Comparison of ENCODE assay signal across 19 cellular contexts in genomic region chr13:62631614-62632013, GRCh38.
DNase-seq lines count a peak whose midpoint lies in the region; ATAC-seq, FAIRE-seq and TF ChIP-seq lines count a peak whose summit lies in the region.
"Had no signal": no experiment of that assay in that cellular context is flagged by ENCODE, and none has a peak within 500 bp of the region (broad histone marks: within the 10 kb centered on the region; RNA-seq: fewer than 3 reads in every experiment).

No MANE protein-coding gene starts in this region.

- no peaks in the 10 kb centered on the region for H3K27me3 Mint-ChIP-seq in effector memory CD8-positive, alpha-beta T cell
- no peaks in the 10 kb centered on the region for H3K27me3 Mint-ChIP-seq in T-helper 2 cell treated with Interferon-gamma antibody and Interleukin-4, amounts not matched to agents 5 μg/mL and 100 μg/mL, for 36 hours (ENCODE audit: low read depth)
- H3K27me3 Mint-ChIP-seq: CD4-positive, alpha-beta memory T cell had no signal

- 12 to 37% methylated on average over 2 of the region's 2 CpGs for WGBS in body of pancreas, 2 donors
- 85% methylated on average over 2 of the region's 2 CpGs for WGBS in SK-N-SH (ENCODE audit: low lambda C conversion rate)

- H3K27ac ChIP-seq in body of pancreas (peak overlapping the region in 1 of 4 donors; percentile 19), SK-N-SH (ENCODE audit: low read depth in 2 of 2, low read length in 1 of 2) (no peak overlapping the region)

- TF ChIP-seq EP300 in SK-N-SH (IDR thresholded peaks at IDR 0.05; ENCODE audit: borderline replicate concordance in 1 of 2, low read depth in 1 of 2, low read length in 1 of 2) = no peak

- H3K4me3 ChIP-seq in body of pancreas (no peak overlapping the region), SK-N-SH (ENCODE audit: low read depth in 2 of 2, low read length in 1 of 2) (no peak overlapping the region)
- H3K4me3 ChIP-seq: HAP-1 had no signal

- no peak overlapping the region for H2AFZ ChIP-seq in SK-N-SH (ENCODE audit: low read depth)

- H3K36me3 Mint-ChIP-seq in effector memory CD8-positive, alpha-beta T cell (ENCODE audit: insufficient read depth) = no peaks in the 10 kb centered on the region
- H3K36me3 Mint-ChIP-seq in T-helper 2 cell treated with Interferon-gamma antibody and Interleukin-4, amounts not matched to agents 5 μg/mL and 100 μg/mL, for 36 hours (ENCODE audit: low read depth) = no peaks in the 10 kb centered on the region
- H3K36me3 Mint-ChIP-seq: CD4-positive, alpha-beta memory T cell had no signal

- CTCF ChIA-PET in SK-N-SH (lab: Yijun Ruan, JAX) = interaction anchor here (0.7 kb wide), 1 partner anchor 1914 kb away, joined by 3 read pairs; no protein-coding TSS in a partner anchor

- no peaks in the 10 kb centered on the region for H3K36me3 ChIP-seq in body of pancreas (replicated peaks in 1 of 2; ENCODE audit: insufficient read depth in 1 of 2, low read depth in 2 of 2)
- no peaks in the 10 kb centered on the region for H3K36me3 ChIP-seq in SK-N-SH (replicated peaks in 1 of 2; ENCODE audit: control insufficient read depth in 1 of 2, insufficient read depth in 2 of 2, low read length in 1 of 2)
- H3K36me3 ChIP-seq: HAP-1 had no signal

- H3K4me1 ChIP-seq in body of pancreas = peaks cover 30% of the 10 kb centered on the region
- no peaks in the 10 kb centered on the region for H3K4me1 ChIP-seq in SK-N-SH (ENCODE audit: control insufficient read depth in 1 of 2, insufficient read depth in 2 of 2, low read depth in 1 of 2, low read length in 1 of 2)
- H3K4me1 ChIP-seq: HAP-1 had no signal

- H3K27ac Mint-ChIP-seq in effector memory CD8-positive, alpha-beta T cell = no peak overlapping the region
- H3K27ac Mint-ChIP-seq in T-helper 2 cell treated with Interferon-gamma antibody and Interleukin-4, amounts not matched to agents 5 μg/mL and 100 μg/mL, for 36 hours = no peak overlapping the region
- H3K27ac Mint-ChIP-seq: CD4-positive, alpha-beta memory T cell; HFFc6 had no signal

- H3K9ac ChIP-seq in SK-N-SH = no peak overlapping the region

- no peaks in the 10 kb centered on the region for H3K9me2 ChIP-seq in SK-N-SH

- H3K79me2 ChIP-seq in SK-N-SH (ENCODE audit: insufficient read depth) = no peaks in the 10 kb centered on the region

- TF ChIP-seq CTCF in body of pancreas (IDR thresholded peaks at IDR 0.05) (no peak), SK-N-SH (IDR thresholded peaks at IDR 0.05) (no peak)

- H3K9me3 Mint-ChIP-seq in effector memory CD8-positive, alpha-beta T cell = peaks cover under 1 to 1% of the 10 kb centered on the region in 2 donors
- H3K9me3 Mint-ChIP-seq in T-helper 2 cell treated with Interferon-gamma antibody and Interleukin-4, amounts not matched to agents 5 μg/mL and 100 μg/mL, for 36 hours = peaks cover 3% of the 10 kb centered on the region

- H3K27me3 ChIP-seq in body of pancreas (no peaks in the 10 kb centered on the region), SK-N-SH (ENCODE audit: insufficient read depth) (no peaks in the 10 kb centered on the region)

- no peak overlapping the region for H3K4me3 Mint-ChIP-seq in effector memory CD8-positive, alpha-beta T cell
- no peak overlapping the region for H3K4me3 Mint-ChIP-seq in T-helper 2 cell treated with Interferon-gamma antibody and Interleukin-4, amounts not matched to agents 5 μg/mL and 100 μg/mL, for 36 hours
- H3K4me3 Mint-ChIP-seq: CD4-positive, alpha-beta memory T cell; HFFc6 had no signal

- H3F3A ChIP-seq in SK-N-SH (replicated peaks; ENCODE audit: insufficient read depth) = no peaks in the 10 kb centered on the region

- peak; percentile 73 for ATAC-seq in body of pancreas
- ATAC-seq in effector memory CD8-positive, alpha-beta T cell (replicated peaks) = no peak

- H3K4me1 Mint-ChIP-seq in effector memory CD8-positive, alpha-beta T cell (ENCODE audit: low read depth in 2 of 2) = no peaks in the 10 kb centered on the region
- H3K4me1 Mint-ChIP-seq in T-helper 2 cell treated with Interferon-gamma antibody and Interleukin-4, amounts not matched to agents 5 μg/mL and 100 μg/mL, for 36 hours (ENCODE audit: low read depth) = no peaks in the 10 kb centered on the region
- H3K4me1 Mint-ChIP-seq: CD4-positive, alpha-beta memory T cell had no signal

- no peak for TF ChIP-seq RAD21 in SK-N-SH (IDR thresholded peaks at IDR 0.05; ENCODE audit: low read length)

- DNase-seq in NCI-H226 (peak; percentile 33), body of pancreas (no peak), frontal cortex (ENCODE audit: low spot score in 2 of 2) (no peak), SK-N-SH (no peak), ureter (ENCODE audit: low spot score) (no peak)
- no peak for DNase-seq in effector memory CD8-positive, alpha-beta T cell
- DNase-seq in T-helper 2 cell treated with Interferon-gamma antibody and Interleukin-4, amounts not matched to agents 5 μg/mL and 100 μg/mL, for 36 hours (ENCODE audit: low spot score) = no peak
- DNase-seq: C1 segment of cervical spinal cord; Calu3; CD4-positive, alpha-beta memory T cell; COR-L47; DMS53; DMS79 treated with DMSO at 0.1 percent for 48 hours; GF-D8; GOT3; HFFc6 had no signal

- POLR2A ChIA-PET in SK-N-SH (lab: Yijun Ruan, JAX) = no interaction called here

- TF ChIP-seq POLR2A in body of pancreas (IDR thresholded peaks at IDR 0.05) = no peak

- peak; percentile 77 for FAIRE-seq in frontal cortex (lab: Jason Lieb, UNC)
- FAIRE-seq: GM12891, H54 had no signal

- intact Hi-C loops in body of pancreas (cut with DNase I) = no loop called here

- H4K20me1 ChIP-seq in SK-N-SH (ENCODE audit: insufficient read depth) = no peaks in the 10 kb centered on the region

- no peak overlapping the region for H3K4me2 ChIP-seq in SK-N-SH

- H3K9me3 ChIP-seq in body of pancreas = no peaks in the 10 kb centered on the region
- no peaks in the 10 kb centered on the region for H3K9me3 ChIP-seq in SK-N-SH
- H3K9me3 ChIP-seq: HAP-1 had no signal

TF ChIP-seq in SK-N-SH, 30 proteins besides CTCF, POLR2A, EP300 and RAD21:
- TF ChIP-seq FOXJ3 (CRISPR knock-in tag; IDR thresholded peaks at IDR 0.05) = no peak
- TF ChIP-seq, protein P1, sequence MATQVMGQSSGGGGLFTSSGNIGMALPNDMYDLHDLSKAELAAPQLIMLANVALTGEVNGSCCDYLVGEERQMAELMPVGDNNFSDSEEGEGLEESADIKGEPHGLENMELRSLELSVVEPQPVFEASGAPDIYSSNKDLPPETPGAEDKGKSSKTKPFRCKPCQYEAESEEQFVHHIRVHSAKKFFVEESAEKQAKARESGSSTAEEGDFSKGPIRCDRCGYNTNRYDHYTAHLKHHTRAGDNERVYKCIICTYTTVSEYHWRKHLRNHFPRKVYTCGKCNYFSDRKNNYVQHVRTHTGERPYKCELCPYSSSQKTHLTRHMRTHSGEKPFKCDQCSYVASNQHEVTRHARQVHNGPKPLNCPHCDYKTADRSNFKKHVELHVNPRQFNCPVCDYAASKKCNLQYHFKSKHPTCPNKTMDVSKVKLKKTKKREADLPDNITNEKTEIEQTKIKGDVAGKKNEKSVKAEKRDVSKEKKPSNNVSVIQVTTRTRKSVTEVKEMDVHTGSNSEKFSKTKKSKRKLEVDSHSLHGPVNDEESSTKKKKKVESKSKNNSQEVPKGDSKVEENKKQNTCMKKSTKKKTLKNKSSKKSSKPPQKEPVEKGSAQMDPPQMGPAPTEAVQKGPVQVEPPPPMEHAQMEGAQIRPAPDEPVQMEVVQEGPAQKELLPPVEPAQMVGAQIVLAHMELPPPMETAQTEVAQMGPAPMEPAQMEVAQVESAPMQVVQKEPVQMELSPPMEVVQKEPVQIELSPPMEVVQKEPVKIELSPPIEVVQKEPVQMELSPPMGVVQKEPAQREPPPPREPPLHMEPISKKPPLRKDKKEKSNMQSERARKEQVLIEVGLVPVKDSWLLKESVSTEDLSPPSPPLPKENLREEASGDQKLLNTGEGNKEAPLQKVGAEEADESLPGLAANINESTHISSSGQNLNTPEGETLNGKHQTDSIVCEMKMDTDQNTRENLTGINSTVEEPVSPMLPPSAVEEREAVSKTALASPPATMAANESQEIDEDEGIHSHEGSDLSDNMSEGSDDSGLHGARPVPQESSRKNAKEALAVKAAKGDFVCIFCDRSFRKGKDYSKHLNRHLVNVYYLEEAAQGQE (IDR thresholded peaks at IDR 0.05; ENCODE audit: low read depth, low read length) = no peak
- no peak for TF ChIP-seq TEAD4 (IDR thresholded peaks at IDR 0.05; ENCODE audit: borderline replicate concordance, insufficient read depth)
- no peak for TF ChIP-seq CHD2 (IDR thresholded peaks at IDR 0.05; ENCODE audit: low read length, partially characterized antibody)
- no peak for TF ChIP-seq SMC3 (IDR thresholded peaks at IDR 0.05; ENCODE audit: low read depth, low read length)
- TF ChIP-seq JUND (IDR thresholded peaks at IDR 0.05) = no peak
- TF ChIP-seq FOSL2 (IDR thresholded peaks at IDR 0.05; ENCODE audit: borderline replicate concordance, low read depth) = no peak
- no peak for TF ChIP-seq RCOR1 (IDR thresholded peaks at IDR 0.05; ENCODE audit: low read length)
- no peak for TF ChIP-seq SIN3A (IDR thresholded peaks at IDR 0.05; ENCODE audit: borderline replicate concordance, low read depth, low read length)
- TF ChIP-seq TCF12 (IDR thresholded peaks at IDR 0.05) = no peak
- no peak for TF ChIP-seq EZH2phosphoT487 (IDR thresholded peaks at IDR 0.05; ENCODE audit: borderline replicate concordance, low read depth)
- no peak for TF ChIP-seq FOXM1 (IDR thresholded peaks at IDR 0.05; ENCODE audit: low read depth)
- no peak for TF ChIP-seq NRF1 (IDR thresholded peaks at IDR 0.05; ENCODE audit: low read depth, low read length)
- no peak for TF ChIP-seq GABPA (IDR thresholded peaks at IDR 0.05; ENCODE audit: low read depth)
- TF ChIP-seq, protein P2, sequence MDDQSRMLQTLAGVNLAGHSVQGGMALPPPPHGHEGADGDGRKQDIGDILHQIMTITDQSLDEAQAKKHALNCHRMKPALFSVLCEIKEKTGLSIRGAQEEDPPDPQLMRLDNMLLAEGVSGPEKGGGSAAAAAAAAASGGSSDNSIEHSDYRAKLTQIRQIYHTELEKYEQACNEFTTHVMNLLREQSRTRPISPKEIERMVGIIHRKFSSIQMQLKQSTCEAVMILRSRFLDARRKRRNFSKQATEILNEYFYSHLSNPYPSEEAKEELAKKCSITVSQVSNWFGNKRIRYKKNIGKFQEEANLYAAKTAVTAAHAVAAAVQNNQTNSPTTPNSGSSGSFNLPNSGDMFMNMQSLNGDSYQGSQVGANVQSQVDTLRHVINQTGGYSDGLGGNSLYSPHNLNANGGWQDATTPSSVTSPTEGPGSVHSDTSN (IDR thresholded peaks at IDR 0.05) = no peak
- no peak for TF ChIP-seq MEF2A (IDR thresholded peaks at IDR 0.05; ENCODE audit: borderline replicate concordance, low read depth)
- TF ChIP-seq YY1 (IDR thresholded peaks at IDR 0.05; ENCODE audit: low read depth) = no peak
TF ChIP-seq in SK-N-SH: peak in this region for 0.
